ENCODE assay signal across 1 cellular context in genomic region chr2:146433116-146433515, GRCh38.
DNase-seq lines count a peak whose midpoint lies in the region.
"Not testable (repeated sequence)": the region's sequence is repeated elsewhere in the genome, so short reads cannot be mapped to it uniquely, and the experiment has no call there.

No MANE protein-coding gene starts in this region.

- intact Hi-C loops in posterior vena cava (cut with DNase I), result not testable (repeated sequence)

- peak; percentile 56 for DNase-seq in posterior vena cava (ENCODE audit: low spot score)
